In genomic region chr7:85464042-85464651, GRCh38 we compare ENCODE assay signal across 12 cellular contexts.
DNase-seq lines count a peak whose midpoint lies in the region; ATAC-seq and TF ChIP-seq lines count a peak whose summit lies in the region.
"Had no signal": no experiment of that assay in that cellular context is flagged by ENCODE, and none has a peak within 500 bp of the region (broad histone marks: within the 10 kb centered on the region; RNA-seq: fewer than 3 reads in every experiment).

No MANE protein-coding gene starts in this region.

- ATAC-seq in GM21515 (IDR thresholded peaks at IDR 0.05; ENCODE audit: unreplicated experiment) = no peak

- no peaks in the 10 kb centered on the region for H3K9me3 Mint-ChIP-seq in HFFc6
- H3K9me3 Mint-ChIP-seq: activated B cell treated with CpG ODN at 0.5 μM for 24 hours had no signal

- DNase-seq in AG04450 (ENCODE audit: low read depth, low spot score) (no peak), HFFc6 (no peak), RWPE1 (ENCODE audit: low spot score) (no peak), iris pigment epithelial cell (ENCODE audit: low read depth) (peak; percentile 3), pons (ENCODE audit: low spot score) (no peak), iPS-NIHi11 (ENCODE audit: low spot score) (no peak)
- no peak for DNase-seq in activated CD4-positive, alpha-beta T cell treated with anti-CD3 and anti-CD28 coated beads for 4 hours
- DNase-seq: activated B cell treated with CpG ODN at 0.5 μM for 24 hours, islet precursor cell, ovary had no signal

- no peak overlapping the region; the same call in 1 of the 2 replicates for H3K4me3 Mint-ChIP-seq in HFFc6
- H3K4me3 Mint-ChIP-seq: activated B cell treated with CpG ODN at 0.5 μM for 24 hours; activated naive CD4-positive, alpha-beta T cell treated with anti-CD3 and anti-CD28 coated beads, Interleukin-2, amount 50 U/mL, for 24 hours had no signal

- peaks cover 3% of the 10 kb centered on the region; the same call in 1 of the 2 replicates for H3K27me3 Mint-ChIP-seq in HFFc6 (ENCODE audit: insufficient read depth)

- H3K27ac Mint-ChIP-seq in HFFc6 = no peak overlapping the region
- H3K27ac Mint-ChIP-seq: activated B cell treated with CpG ODN at 0.5 μM for 24 hours; activated naive CD4-positive, alpha-beta T cell treated with anti-CD3 and anti-CD28 coated beads, Interleukin-2, amount 50 U/mL, for 24 hours had no signal

- H3K4me3 ChIP-seq in AG04450 (ENCODE audit: low read depth, low read length) = no peak overlapping the region
- H3K4me3 ChIP-seq: ovary had no signal

- CTCF ChIA-PET in AG04450 (lab: Charles Lee) (interaction anchor here (0.6 to 2.6 kb wide), 12 partner anchors 10 to 434 kb away, joined by 3 to 22 read pairs (median 3); partner anchors contain the start of gene SEMA3D), RWPE1 (lab: Yijun Ruan, JAX) (interaction anchor here (0.6 to 1.2 kb wide), 4 partner anchors 9 to 433 kb away, joined by 3 read pairs; no protein-coding TSS in a partner anchor)

- peak; percentile 33; the same call in 1 of the 2 replicates for TF ChIP-seq CTCF in AG04450 (IDR thresholded peaks at IDR 0.05; ENCODE audit: low read depth, low read length)
- peak; percentile 73 for TF ChIP-seq CTCF in HFFc6 (IDR thresholded peaks at IDR 0.05)
- peak; percentile 24 for TF ChIP-seq CTCF in RWPE1 (conservative IDR thresholded peaks at IDR 0.05; ENCODE audit: low read depth)

- no peaks in the 10 kb centered on the region for H3K36me3 Mint-ChIP-seq in HFFc6 (ENCODE audit: low read depth)
- H3K36me3 Mint-ChIP-seq: activated naive CD4-positive, alpha-beta T cell treated with anti-CD3 and anti-CD28 coated beads, Interleukin-2, amount 50 U/mL, for 24 hours had no signal

- H3K4me1 Mint-ChIP-seq in HFFc6 (ENCODE audit: low read depth) = peaks cover 7% of the 10 kb centered on the region
- H3K4me1 Mint-ChIP-seq: activated B cell treated with CpG ODN at 0.5 μM for 24 hours; activated naive CD4-positive, alpha-beta T cell treated with anti-CD3 and anti-CD28 coated beads, Interleukin-2, amount 50 U/mL, for 24 hours had no signal

- H3K27ac ChIP-seq in AG04450 (ENCODE audit: low read depth, low read length) (no peak overlapping the region), RWPE1 (no peak overlapping the region)
- H3K27ac ChIP-seq: ovary had no signal

- H3K9me3 ChIP-seq in AG04450 (ENCODE audit: control insufficient read depth, insufficient read depth, low read length) = no peaks in the 10 kb centered on the region
- H3K9me3 ChIP-seq: ovary had no signal

- no peaks in the 10 kb centered on the region for H3K27me3 ChIP-seq in AG04450 (ENCODE audit: control insufficient read depth, insufficient read depth, low read length)
- H3K27me3 ChIP-seq: ovary had no signal

- POLR2A ChIA-PET in AG04450 (lab: Yijun Ruan, JAX) = no interaction called here
- POLR2A ChIA-PET in RWPE1 (lab: Yijun Ruan, JAX; ENCODE audit: low non-redundant PET) = no interaction called here
